Comparison of ENCODE assay signal across 20 cellular contexts in the genomic region with DNA sequence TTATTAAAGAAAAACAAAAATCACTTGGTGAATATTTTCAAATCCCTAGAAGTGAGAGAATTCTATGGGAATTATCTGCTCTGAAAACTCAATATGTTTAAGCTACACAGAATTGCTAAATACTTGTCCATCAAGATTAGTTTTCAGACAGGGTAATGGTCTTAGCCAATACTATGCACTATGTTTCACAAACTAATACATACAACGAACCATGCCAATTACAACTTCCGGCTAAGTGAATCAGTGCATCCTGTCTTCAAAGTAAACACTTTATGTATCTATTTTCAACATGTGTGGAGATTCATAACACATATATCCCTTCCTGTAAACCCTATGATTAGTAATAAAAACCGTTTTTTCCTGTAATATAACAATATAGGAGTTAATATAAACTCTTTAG.
"Had no signal": no experiment of that assay in that cellular context is flagged by ENCODE, and none has a peak within 500 bp of the region (broad histone marks: within the 10 kb centered on the region; RNA-seq: fewer than 3 reads in every experiment).

No MANE protein-coding gene starts in this region.

- H2AFZ ChIP-seq: neural progenitor cell had no signal

- H3K4me3 ChIP-seq: breast epithelium, colonic mucosa, gastrocnemius medialis, neural progenitor cell, prostate gland, tibial nerve had no signal

- H3K9ac ChIP-seq: neural progenitor cell had no signal

- H3K27ac ChIP-seq: breast epithelium, colonic mucosa, gastrocnemius medialis, neural progenitor cell, prostate gland, tibial nerve had no signal

- H3K27me3 ChIP-seq: breast epithelium, colonic mucosa, gastrocnemius medialis, neural progenitor cell, tibial nerve had no signal

- H3K4me1 ChIP-seq: breast epithelium, colonic mucosa, gastrocnemius medialis, neural progenitor cell, prostate gland, tibial nerve had no signal

- FAIRE-seq: keratinocyte had no signal

- H3K36me3 ChIP-seq: breast epithelium, colonic mucosa, gastrocnemius medialis, neural progenitor cell, prostate gland, tibial nerve had no signal

- H3K4me2 ChIP-seq: neural progenitor cell had no signal

- H3K9me3 ChIP-seq: breast epithelium, colonic mucosa, gastrocnemius medialis, prostate gland, tibial nerve had no signal

- DNase-seq: activated B cell treated with CpG ODN at 0.5 μM for 24 hours; activated CD4-positive, alpha-beta T cell treated with anti-CD3 and anti-CD28 coated beads for 36 hours; activated CD4-positive, alpha-beta T cell treated with anti-CD3 and anti-CD28 coated beads, Interleukin-2, amount 50 U/mL, for 4 hours; activated CD8-positive, alpha-beta memory T cell treated with anti-CD3 and anti-CD28 coated beads, Interleukin-2, amount 50 U/mL, for 48 hours; activated naive CD4-positive, alpha-beta T cell; activated T-cell treated with anti-CD3 and anti-CD28 coated beads, Interleukin-2, amount 50 U/mL, for 4 hours; colonic mucosa; endodermal cell; gastrocnemius medialis; left colon; naive thymus-derived CD4-positive, alpha-beta T cell; stimulated activated CD4-positive, alpha-beta T cell treated with anti-CD3 and anti-CD28 coated beads, Interleukin-4, amount 100 ng/mL, for 24 hours; stimulated activated naive CD8-positive, alpha-beta T cell treated with anti-CD3 and anti-CD28 coated beads, Interleukin-15, Interleukin-2, amounts not matched to agents 100 U/mL and 50 U/mL, for 24 hours; SW 1271; T-helper 17 cell had no signal
